ENCODE assay signal across 12 cellular contexts in genomic region chr9:12859704-12860251, GRCh38.
A peak's percentile ranks its signal among the peaks of the same experiment; 100 is the strongest.
DNase-seq lines count a peak whose midpoint lies in the region; ATAC-seq and TF ChIP-seq lines count a peak whose summit lies in the region.
"Had no signal": no experiment of that assay in that cellular context is flagged by ENCODE, and none has a peak within 500 bp of the region (broad histone marks: within the 10 kb centered on the region; RNA-seq: fewer than 3 reads in every experiment).

No MANE protein-coding gene starts in this region.

- H3K9me3 ChIP-seq in MG63, result peaks cover under 1% of the 10 kb centered on the region
- peaks cover 4% of the 10 kb centered on the region for H3K9me3 ChIP-seq in T-helper 17 cell (ENCODE audit: control insufficient read depth, low read length, poor library complexity, severe bottlenecking)
- H3K9me3 ChIP-seq: upper lobe of left lung had no signal

- no peak overlapping the region for H3K4me3 Mint-ChIP-seq in T-helper 17 cell

- H3K36me3 ChIP-seq in MG63, result no peaks in the 10 kb centered on the region
- H3K36me3 ChIP-seq: upper lobe of left lung had no signal

- H3K27me3 ChIP-seq in MG63, result no peaks in the 10 kb centered on the region
- H3K27me3 ChIP-seq: upper lobe of left lung had no signal

- no peak for ATAC-seq in T-helper 17 cell

- H3K36me3 Mint-ChIP-seq in T-helper 17 cell (ENCODE audit: low read depth), result no peaks in the 10 kb centered on the region

- H3K27me3 Mint-ChIP-seq in T-helper 17 cell, result no peaks in the 10 kb centered on the region

- no peak for TF ChIP-seq CTCF in coronary artery (IDR thresholded peaks at IDR 0.05)

- H3K27ac Mint-ChIP-seq in T-helper 17 cell, result no peak overlapping the region

- no peak overlapping the region for H3K27ac ChIP-seq in coronary artery
- H3K27ac ChIP-seq: upper lobe of left lung had no signal

- H3K4me1 Mint-ChIP-seq in T-helper 17 cell, result no peaks in the 10 kb centered on the region

- DNase-seq in COLO829 (ENCODE audit: low spot score), result peak; percentile 5
- peak; percentile 85 for DNase-seq in MG63
- peak; percentile 85 for DNase-seq in dedifferentiated amniotic fluid mesenchymal stem cell (ENCODE audit: extremely low spot score)
- DNase-seq in myocyte (ENCODE audit: low read depth), result peak; percentile 66
- no peak for DNase-seq in activated CD4-positive, CD25-positive, alpha-beta regulatory T cell treated with anti-CD3 and anti-CD28 coated beads, Interleukin-2, amount 50 U/mL, for 72 hours
- DNase-seq in coronary artery (ENCODE audit: low spot score), result no peak
- DNase-seq in T-helper 17 cell, result no peak
- DNase-seq in amniotic stem cell (lab: John Stamatoyannopoulos, UW), result no peak
- DNase-seq: activated CD4-positive, CD25-positive, alpha-beta regulatory T cell; activated gamma-delta T cell; KBM-7; upper lobe of left lung had no signal

- H3K4me3 ChIP-seq in MG63, result peak overlapping the region; percentile 23
- H3K4me3 ChIP-seq in coronary artery, result no peak overlapping the region
- H3K4me3 ChIP-seq: upper lobe of left lung had no signal

Comparison
In these comparisons a context has a peak if more than half of its experiments do, and no peak if none do; other contexts are left out.
1. DNase-seq: peak in COLO829 (single experiment), MG63 (single experiment), dedifferentiated amniotic fluid mesenchymal stem cell (single experiment) and myocyte (single experiment); none in activated CD4-positive, CD25-positive, alpha-beta regulatory T cell treated with anti-CD3 and anti-CD28 coated beads, Interleukin-2, amount 50 U/mL, for 72 hours (single experiment), coronary artery (single experiment), T-helper 17 cell (0 of 3) and amniotic stem cell (single experiment).